Comparison of ENCODE assay signal across 15 cellular contexts in the genomic region with DNA sequence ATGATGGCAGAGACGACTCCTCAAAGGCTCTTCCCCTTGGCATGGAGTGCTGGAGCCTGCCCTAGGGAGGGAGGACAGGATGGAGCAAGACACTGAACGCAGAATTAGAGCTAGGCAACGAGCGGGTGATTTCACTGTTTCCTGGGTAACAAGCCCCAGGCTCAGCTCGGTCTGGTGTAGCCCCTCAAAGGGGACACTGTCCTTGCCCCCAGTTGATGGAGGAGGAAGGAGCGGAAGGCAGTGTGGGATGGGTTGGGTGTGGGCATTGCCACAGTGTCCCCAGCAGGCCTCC. TPM values are rescaled to one million over a fixed set of nuclear protein-coding genes. Genes with fewer than 3 reads are reported as not detected.
DNase-seq lines count a peak whose midpoint lies in the region; ATAC-seq, FAIRE-seq and TF ChIP-seq lines count a peak whose summit lies in the region.
"Had no signal": no experiment of that assay in that cellular context is flagged by ENCODE, and none has a peak within 500 bp of the region (broad histone marks: within the 10 kb centered on the region; RNA-seq: fewer than 3 reads in every experiment).

No MANE protein-coding gene starts in this region.

- ATAC-seq in lung (ENCODE audit: insufficient read depth, low FRiP score) = peak; percentile 21
- no peak for ATAC-seq in HG02759 (IDR thresholded peaks at IDR 0.05; ENCODE audit: unreplicated experiment)
- ATAC-seq: activated CD8-positive, alpha-beta T cell treated with anti-CD3 and anti-CD28 coated beads for 36 hours had no signal

- TF ChIP-seq CTCF in lung (IDR thresholded peaks at IDR 0.05; ENCODE audit: control extremely low read depth, extremely low read depth) (no peak), stomach (IDR thresholded peaks at IDR 0.05) (no peak), D721Med (IDR thresholded peaks at IDR 0.05; ENCODE audit: insufficient read depth, missing control alignments) (no peak)

- H3K4me1 ChIP-seq in esophagus (ENCODE audit: control insufficient read depth in 2 of 2, insufficient read depth in 2 of 2, low read length in 1 of 2) (peaks cover 3 to 10% of the 10 kb centered on the region in 2 donors), lung (ENCODE audit: control insufficient read depth in 2 of 2, insufficient read depth in 2 of 2, low read length in 2 of 2) (peaks cover 0 to 3% of the 10 kb centered on the region in 2 donors), stomach (peaks cover 37 to 43% (median 39%) of the 10 kb centered on the region in 4 donors)

- intact Hi-C loops in stomach (cut with DNase I; ENCODE audit: low total_unique reads) = no loop called here

- H3K36me3 ChIP-seq in esophagus (ENCODE audit: control insufficient read depth in 2 of 2, insufficient read depth in 2 of 2, low read length in 1 of 2) (no peaks in the 10 kb centered on the region), lung (ENCODE audit: control insufficient read depth in 2 of 2, insufficient read depth in 2 of 2, low read length in 2 of 2) (no peaks in the 10 kb centered on the region), stomach (no peaks in the 10 kb centered on the region)

- peak; percentile 31 for DNase-seq in GM03348 (ENCODE audit: low spot score)
- no peak for DNase-seq in lung (ENCODE audit: low spot score)
- DNase-seq in stomach = no peak
- no peak for DNase-seq in D721Med (ENCODE audit: insufficient read length, low spot score)
- DNase-seq in HPDE6-E6E7 (ENCODE audit: extremely low spot score) = no peak
- DNase-seq in superior temporal gyrus (ENCODE audit: extremely low spot score) = no peak
- DNase-seq: activated CD8-positive, alpha-beta T cell treated with anti-CD3 and anti-CD28 coated beads for 36 hours; anterior cingulate cortex; erythroblast; HCEC 1CT; NCI-H526 treated with DMSO at 0.1 percent for 48 hours; stimulated activated CD4-positive, alpha-beta T cell treated with anti-CD3 and anti-CD28 coated beads, Interleukin-2, amount 100 ng/mL, for 24 hours had no signal

- H3K27me3 ChIP-seq in esophagus (ENCODE audit: control insufficient read depth in 1 of 2, insufficient read depth in 2 of 2, low read length in 2 of 2) (no peaks in the 10 kb centered on the region), lung (ENCODE audit: control insufficient read depth, insufficient read depth) (no peaks in the 10 kb centered on the region), stomach (no peaks in the 10 kb centered on the region)

- no peak for TF ChIP-seq EP300 in stomach (IDR thresholded peaks at IDR 0.05)

- H3K9me3 ChIP-seq in esophagus (ENCODE audit: control insufficient read depth in 2 of 2, insufficient read depth in 1 of 2, low read depth in 1 of 2, low read length in 1 of 2) = no peaks in the 10 kb centered on the region
- no peaks in the 10 kb centered on the region for H3K9me3 ChIP-seq in lung (ENCODE audit: control insufficient read depth in 2 of 2, insufficient read depth in 1 of 2, low read length in 1 of 2)
- H3K9me3 ChIP-seq in stomach = no peaks in the 10 kb centered on the region

- H3K4me3 ChIP-seq in esophagus (ENCODE audit: low read depth in 1 of 2, low read length in 2 of 2) (no peak overlapping the region), lung (no peak overlapping the region), stomach (no peak overlapping the region)

- no peak for FAIRE-seq in D721Med (lab: Jason Lieb, UNC)

- 57% methylated on average over 6 of the region's 6 CpGs for WGBS in esophagus, 2 donors
- 45 to 60% methylated on average over 6 of the region's 6 CpGs for WGBS in lung, 2 donors
- 68 to 87% (median 73%) methylated on average over 6 of the region's 6 CpGs for WGBS in stomach, 5 donors

- H3K27ac ChIP-seq in esophagus (ENCODE audit: low read depth in 2 of 2, low read length in 1 of 2) (peak overlapping the region; percentile 52 to 68), lung (ENCODE audit: low read depth in 1 of 2, low read length in 1 of 2) (peak overlapping the region in 1 of 2 donors; percentile 55), stomach (peak overlapping the region in 4 of 5 donors; percentile 90 to 92 (median 91))

- no peak for TF ChIP-seq POLR2A in stomach (IDR thresholded peaks at IDR 0.05)

RNA-seq across cellular contexts. Expression of a gene that starts 31.5 kb away (rescaled TPM):
- polyA plus RNA-seq in esophagus (10 to 100 TPM; 10.1 to 14.3 TPM), lung (10 to 100 TPM; 52.5 to 88.6 TPM), stomach (10 to 100 TPM in 2 of 3 donors, 1 to 10 TPM in 1; 9.6 to 22.2 (median 21.4) TPM)
- total RNA-seq in lung (10 to 100 TPM; 30.5 to 83.6 TPM), stomach (10 to 100 TPM; 15.2 to 63.4 (median 27.2) TPM)

RNA-seq across cellular contexts. Expression of a gene that starts 33.4 kb away (rescaled TPM):
- polyA plus RNA-seq in esophagus (1 to 10 TPM in 1 of 2 donors, under 1 TPM in 1; 0.48 to 1.3 TPM), lung (1 to 10 TPM; 6.0 to 6.5 TPM), stomach (1 to 10 TPM in 2 of 3 donors, under 1 TPM in 1; 0.61 to 2.2 (median 1.6) TPM)
- total RNA-seq in lung (10 to 100 TPM in 1 of 2 donors, 1 to 10 TPM in 1; 8.0 to 34.5 TPM), stomach (10 to 100 TPM in 2 of 5 donors, 1 to 10 TPM in 3; 3.5 to 56.2 (median 5.8) TPM)
- total RNA-seq: activated T-helper 2 cell treated with anti-CD3 and anti-CD28 coated beads, Interferon-gamma antibody, Interleukin-2, Interleukin-4, amounts not matched to agents 10 μg/mL and 5 μg/mL and 100 μg/mL, durations not matched to agents 14 hours and 24 hours and 36 hours had no signal

RNA-seq across cellular contexts. Expression of a gene that starts 34.2 kb away (rescaled TPM):
- polyA plus RNA-seq in esophagus = 1 to 10 TPM; 2.4 to 3.8 TPM
- 10 to 100 TPM; 13.1 to 48.5 TPM for total RNA-seq in lung
- polyA plus RNA-seq in lung = 10 to 100 TPM in 1 of 2 donors, 1 to 10 TPM in 1; 7.3 to 19.8 TPM
- 10 to 100 TPM; 12.7 to 22.2 (median 21.0) TPM for total RNA-seq in stomach
- 10 to 100 TPM in 1 of 3 donors, 1 to 10 TPM in 2; 3.0 to 17.1 (median 6.6) TPM for polyA plus RNA-seq in stomach
